11 cellular contexts compared by ENCODE assay signal in genomic region chr7:157397036-157397720, GRCh38.
A peak's percentile ranks its signal among the peaks of the same experiment; 100 is the strongest.
DNase-seq lines count a peak whose midpoint lies in the region; TF ChIP-seq lines count a peak whose summit lies in the region.
"Had no signal": no experiment of that assay in that cellular context is flagged by ENCODE, and none has a peak within 500 bp of the region (broad histone marks: within the 10 kb centered on the region; RNA-seq: fewer than 3 reads in every experiment).

No MANE protein-coding gene starts in this region.

- no peak for TF ChIP-seq CTCF in endodermal cell (conservative IDR thresholded peaks at IDR 0.05)
- no peak for TF ChIP-seq CTCF in mesothelial cell of epicardium (IDR thresholded peaks at IDR 0.05; ENCODE audit: unreplicated experiment)
- no peak for TF ChIP-seq CTCF in type B pancreatic cell (conservative IDR thresholded peaks at IDR 0.05)

- peak overlapping the region; percentile 22 for H3K27ac Mint-ChIP-seq in T-helper 1 cell treated with Interleukin-12 subunit alpha and Interleukin-12 subunit beta and Interleukin-4 antibody, amounts not matched to agents 30 μg/mL and 1 μg/mL, for 36 hours
- H3K27ac Mint-ChIP-seq in endodermal cell (peak overlapping the region; percentile 73), mesothelial cell of epicardium (peak overlapping the region; percentile 98), type B pancreatic cell (peak overlapping the region; percentile 88)

- H3K9ac ChIP-seq in endodermal cell (ENCODE audit: extremely low read depth, low read length, poor library complexity, severe bottlenecking), result no peak overlapping the region

- no peaks in the 10 kb centered on the region for H3K9me3 Mint-ChIP-seq in T-helper 1 cell treated with Interleukin-12 subunit alpha and Interleukin-12 subunit beta and Interleukin-4 antibody, amounts not matched to agents 30 μg/mL and 1 μg/mL, for 36 hours
- no peaks in the 10 kb centered on the region for H3K9me3 Mint-ChIP-seq in endodermal cell
- no peaks in the 10 kb centered on the region for H3K9me3 Mint-ChIP-seq in mesothelial cell of epicardium
- H3K9me3 Mint-ChIP-seq in type B pancreatic cell, result no peaks in the 10 kb centered on the region
- H3K9me3 Mint-ChIP-seq: effector memory CD8-positive, alpha-beta T cell had no signal

- H3K4me1 ChIP-seq in endodermal cell (ENCODE audit: control insufficient read depth, insufficient read depth, low read length), result peaks cover 3% of the 10 kb centered on the region

- peaks cover 10% of the 10 kb centered on the region for H3K4me1 Mint-ChIP-seq in T-helper 1 cell treated with Interleukin-12 subunit alpha and Interleukin-12 subunit beta and Interleukin-4 antibody, amounts not matched to agents 30 μg/mL and 1 μg/mL, for 36 hours (ENCODE audit: low read depth)
- H3K4me1 Mint-ChIP-seq in endodermal cell (peaks cover 9% of the 10 kb centered on the region), mesothelial cell of epicardium (peaks cover 17% of the 10 kb centered on the region), type B pancreatic cell (ENCODE audit: unreplicated experiment) (peaks cover 13% of the 10 kb centered on the region)

- DNase-seq in T-helper 1 cell, result no peak
- no peak for DNase-seq in endodermal cell
- no peak for DNase-seq in mesothelial cell of epicardium (ENCODE audit: low spot score in 2 of 2, unreplicated experiment in 2 of 2)
- no peak for DNase-seq in type B pancreatic cell (ENCODE audit: extremely low spot score, unreplicated experiment)
- no peak for DNase-seq in NCI-H446 (lab: John Stamatoyannopoulos, UW)
- DNase-seq in NCI-H774 (lab: John Stamatoyannopoulos, UW), result no peak
- DNase-seq in mucosa of gallbladder (ENCODE audit: low spot score), result no peak
- DNase-seq: effector memory CD8-positive, alpha-beta T cell; NCI-H1417 treated with DMSO at 0.1 percent for 48 hours had no signal

- H3K27me3 ChIP-seq in endodermal cell (ENCODE audit: control insufficient read depth, insufficient read depth, low read length, poor library complexity, severe bottlenecking), result no peaks in the 10 kb centered on the region
- H3K27me3 ChIP-seq: adrenal gland had no signal

- peaks cover 13% of the 10 kb centered on the region for H3K36me3 Mint-ChIP-seq in T-helper 1 cell treated with Interleukin-12 subunit alpha and Interleukin-12 subunit beta and Interleukin-4 antibody, amounts not matched to agents 30 μg/mL and 1 μg/mL, for 36 hours (ENCODE audit: low read depth)
- H3K36me3 Mint-ChIP-seq in endodermal cell (ENCODE audit: low read depth), result peaks cover 55% of the 10 kb centered on the region
- peaks cover 25% of the 10 kb centered on the region for H3K36me3 Mint-ChIP-seq in mesothelial cell of epicardium
- H3K36me3 Mint-ChIP-seq in type B pancreatic cell, result peaks cover 25% of the 10 kb centered on the region

- no peaks in the 10 kb centered on the region for H3K9me3 ChIP-seq in endodermal cell (ENCODE audit: control insufficient read depth, low read length)
- H3K9me3 ChIP-seq: adrenal gland had no signal

- WGBS in endodermal cell (ENCODE audit: insufficient coverage in 1 of 2, insufficient read length in 1 of 2), 2 experiments, result 95 to 98% methylated on average over 31 of the region's 31 CpGs

- H3K36me3 ChIP-seq in endodermal cell (ENCODE audit: control insufficient read depth, insufficient read depth, low read length), result peaks cover 50% of the 10 kb centered on the region

- no peak overlapping the region for H3K4me3 ChIP-seq in endodermal cell (ENCODE audit: low read length)
- H3K4me3 ChIP-seq: adrenal gland had no signal

- H3K4me3 Mint-ChIP-seq in T-helper 1 cell treated with Interleukin-12 subunit alpha and Interleukin-12 subunit beta and Interleukin-4 antibody, amounts not matched to agents 30 μg/mL and 1 μg/mL, for 36 hours, result no peak overlapping the region
- no peak overlapping the region for H3K4me3 Mint-ChIP-seq in endodermal cell
- no peak overlapping the region for H3K4me3 Mint-ChIP-seq in mesothelial cell of epicardium
- no peak overlapping the region for H3K4me3 Mint-ChIP-seq in type B pancreatic cell
- H3K4me3 Mint-ChIP-seq: effector memory CD8-positive, alpha-beta T cell had no signal

- peak overlapping the region; percentile 38 for H3K27ac ChIP-seq in endodermal cell (ENCODE audit: low read depth, low read length)

- no peaks in the 10 kb centered on the region for H3K27me3 Mint-ChIP-seq in T-helper 1 cell treated with Interleukin-12 subunit alpha and Interleukin-12 subunit beta and Interleukin-4 antibody, amounts not matched to agents 30 μg/mL and 1 μg/mL, for 36 hours (ENCODE audit: low read depth)
- H3K27me3 Mint-ChIP-seq in endodermal cell (ENCODE audit: insufficient read depth) (no peaks in the 10 kb centered on the region), mesothelial cell of epicardium (ENCODE audit: low read depth) (no peaks in the 10 kb centered on the region), type B pancreatic cell (no peaks in the 10 kb centered on the region)
- H3K27me3 Mint-ChIP-seq: effector memory CD8-positive, alpha-beta T cell had no signal

Comparison
In these comparisons a context has a peak if more than half of its experiments do, and no peak if none do; other contexts are left out.
1. H3K27ac Mint-ChIP-seq: peak in every context shown above with its lines; median percentile 98 in mesothelial cell of epicardium; 88 in type B pancreatic cell; 73 in endodermal cell; 22 in T-helper 1 cell treated with Interleukin-12 subunit alpha and Interleukin-12 subunit beta and Interleukin-4 antibody, amounts not matched to agents 30 μg/mL and 1 μg/mL, for 36 hours.